25 cellular contexts compared by ENCODE assay signal in the genomic region with DNA sequence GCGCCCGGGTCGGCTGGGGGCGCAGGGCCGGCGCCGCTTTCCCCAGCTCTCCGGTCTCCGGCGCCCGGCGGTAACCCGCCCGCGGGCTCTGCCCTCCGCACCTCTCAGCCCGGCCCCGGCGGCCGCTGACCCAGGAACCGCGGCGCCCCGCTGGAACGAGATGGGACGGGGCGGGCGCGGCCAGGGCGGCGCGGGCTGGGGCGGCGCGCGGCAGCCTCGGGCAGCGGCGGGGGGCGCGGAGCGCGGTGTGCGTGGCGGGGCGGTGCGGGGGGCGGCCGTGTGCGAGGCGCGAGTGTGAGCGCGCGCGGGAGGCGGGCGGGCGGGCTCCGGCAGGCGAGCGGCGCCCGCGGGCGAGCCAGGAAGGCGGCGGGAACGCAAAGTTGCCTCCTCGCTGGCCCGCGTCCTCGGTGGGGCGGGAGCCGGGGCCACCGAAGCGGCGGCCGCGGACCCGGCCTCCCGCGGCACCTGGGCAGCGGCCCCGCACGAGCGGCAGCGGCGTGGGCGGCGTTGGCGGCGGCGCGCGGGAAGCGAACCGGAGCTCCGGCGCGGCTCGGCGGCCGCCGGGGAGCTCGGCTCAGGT. TPM values are rescaled to one million over a fixed set of nuclear protein-coding genes. Genes with fewer than 3 reads are reported as not detected.
DNase-seq lines count a peak whose midpoint lies in the region; ATAC-seq and TF ChIP-seq lines count a peak whose summit lies in the region.
"Had no signal": no experiment of that assay in that cellular context is flagged by ENCODE, and none has a peak within 500 bp of the region (broad histone marks: within the 10 kb centered on the region; RNA-seq: fewer than 3 reads in every experiment).

No MANE protein-coding gene starts in this region.

- WGBS in right cardiac atrium: 3% methylated on average over 106 of the region's 106 CpGs
- 1% methylated on average over 106 of the region's 106 CpGs for WGBS in ectodermal cell, 2 experiments

- TF ChIP-seq CTCF in neural progenitor cell (IDR thresholded peaks at IDR 0.05) (no peak), vagina (IDR thresholded peaks at IDR 0.05) (no peak)

- no peak overlapping the region for H2AFZ ChIP-seq in neural progenitor cell (replicated peaks)

- peaks cover 31% of the 10 kb centered on the region for H3K4me1 Mint-ChIP-seq in neural progenitor cell

- peaks cover 58% of the 10 kb centered on the region for H3K27me3 Mint-ChIP-seq in neural progenitor cell (ENCODE audit: insufficient read depth, low read depth)

- H3K27me3 ChIP-seq in right cardiac atrium (ENCODE audit: control insufficient read depth, insufficient read depth): no peaks in the 10 kb centered on the region
- peaks cover 81% of the 10 kb centered on the region for H3K27me3 ChIP-seq in ectodermal cell (ENCODE audit: control insufficient read depth, insufficient read depth, low read length, poor library complexity, severe bottlenecking)
- H3K27me3 ChIP-seq in neural progenitor cell: peaks cover 96% of the 10 kb centered on the region
- peaks cover 7% of the 10 kb centered on the region for H3K27me3 ChIP-seq in vagina

- no peak for TF ChIP-seq POLR2A in vagina (IDR thresholded peaks at IDR 0.05)

- no peak overlapping the region for H3K27ac ChIP-seq in right cardiac atrium (ENCODE audit: low read length)
- H3K27ac ChIP-seq in ectodermal cell (ENCODE audit: insufficient read depth, low read depth, low read length, poor library complexity, severe bottlenecking): no peak overlapping the region
- H3K27ac ChIP-seq in neural progenitor cell: no peak overlapping the region
- peak overlapping the region; percentile 90 for H3K27ac ChIP-seq in vagina
- H3K27ac ChIP-seq: brain microvascular endothelial cell, colonic mucosa, WERI-Rb-1 had no signal

- ATAC-seq in right cardiac atrium: no peak
- ATAC-seq in left ventricle myocardium superior: no peak

- no peak overlapping the region for H3K27ac Mint-ChIP-seq in neural progenitor cell
- H3K27ac Mint-ChIP-seq: nephron had no signal

- H3F3A ChIP-seq in neural progenitor cell (ENCODE audit: low read depth): peaks cover 7% of the 10 kb centered on the region

- H3K4me3 ChIP-seq in right cardiac atrium (ENCODE audit: low read length) (peak overlapping the region; percentile 35), ectodermal cell (ENCODE audit: insufficient read depth, low read depth, low read length) (peak overlapping the region; percentile 40), neural progenitor cell (peak overlapping the region; percentile 43), vagina (peak overlapping the region; percentile 62 to 82)

- intact Hi-C loops in right cardiac atrium (cut with DNase I) (no loop called here), left ventricle myocardium superior (cut with micrococcal nuclease) (no loop called here), vagina (cut with DNase I) (loop anchor here (2.0 to 10.0 kb wide), 2 partner anchors 196 to 716 kb away; no protein-coding TSS in a partner anchor)

- H3K36me3 ChIP-seq in ectodermal cell (ENCODE audit: control insufficient read depth, insufficient read depth, low read length): no peaks in the 10 kb centered on the region
- H3K36me3 ChIP-seq in neural progenitor cell: no peaks in the 10 kb centered on the region
- no peaks in the 10 kb centered on the region for H3K36me3 ChIP-seq in vagina
- H3K36me3 ChIP-seq: brain microvascular endothelial cell, colonic mucosa, thyroid gland, WERI-Rb-1 had no signal

- H3K9me3 ChIP-seq in right cardiac atrium (ENCODE audit: control insufficient read depth, low read length): peaks cover 7% of the 10 kb centered on the region
- H3K9me3 ChIP-seq in ectodermal cell (ENCODE audit: control insufficient read depth, low read length): no peaks in the 10 kb centered on the region
- no peaks in the 10 kb centered on the region for H3K9me3 ChIP-seq in neural progenitor cell (ENCODE audit: low read depth)
- peaks cover 7% of the 10 kb centered on the region for H3K9me3 ChIP-seq in vagina
- H3K9me3 ChIP-seq: colonic mucosa, thyroid gland had no signal

- H3K4me1 ChIP-seq in right cardiac atrium (ENCODE audit: control insufficient read depth, insufficient read depth, low read length) (no peaks in the 10 kb centered on the region), ectodermal cell (ENCODE audit: control insufficient read depth, insufficient read depth, low read length) (peaks cover 22% of the 10 kb centered on the region), neural progenitor cell (peaks cover 18% of the 10 kb centered on the region), vagina (peaks cover 54% of the 10 kb centered on the region)
- H3K4me1 ChIP-seq: colonic mucosa, thyroid gland had no signal

- no peak overlapping the region for H3K4me3 Mint-ChIP-seq in neural progenitor cell

- peaks cover 7% of the 10 kb centered on the region for H3K9me3 Mint-ChIP-seq in neural progenitor cell

- DNase-seq in right cardiac atrium (peak in 1 of 3 donors; percentile 5), left ventricle myocardium superior (no peak), neural progenitor cell (ENCODE audit: low spot score) (no peak), vagina (ENCODE audit: extremely low spot score in 2 of 2) (no peak), NCI-H510A treated with DMSO at 0.1 percent for 48 hours (lab: John Stamatoyannopoulos, UW) (no peak), 8988T (no peak)
- no peak for DNase-seq in activated naive CD4-positive, alpha-beta T cell treated with Interleukin-2 at 50 U/mL for 16 hours
- DNase-seq: activated CD4-positive, alpha-beta T cell treated with anti-CD3 and anti-CD28 coated beads, Interleukin-2, amount 50 U/mL, for 4 hours; activated CD8-positive, alpha-beta memory T cell treated with anti-CD3 and anti-CD28 coated beads, Interleukin-2, amount 50 U/mL, for 48 hours; activated gamma-delta T cell; brain microvascular endothelial cell; HCEC 1CT; KBM-7; NCI-H1436; NK-92 treated with Interleukin-12 subunit alpha and Interleukin-12 subunit beta, amount 100 ng/mL, for 24 hours; stimulated activated CD4-positive, alpha-beta T cell treated with anti-CD3 and anti-CD28 coated beads, Interleukin-2, amount 100 ng/mL, for 48 hours; stimulated activated naive CD4-positive, alpha-beta T cell; T-helper 2 cell; thyroid gland had no signal

- H3K4me2 ChIP-seq in neural progenitor cell: no peak overlapping the region

- no peaks in the 10 kb centered on the region for H3K79me2 ChIP-seq in neural progenitor cell (ENCODE audit: low read depth)

- H3K36me3 Mint-ChIP-seq in neural progenitor cell: no peaks in the 10 kb centered on the region

- peaks cover 56% of the 10 kb centered on the region for H4K20me1 ChIP-seq in neural progenitor cell (ENCODE audit: low read depth)

- no peak overlapping the region for H3K9ac ChIP-seq in neural progenitor cell

RNA-seq across cellular contexts. Expression of a gene that starts 0.7 kb away (rescaled TPM):
- total RNA-seq in right cardiac atrium: under 1 TPM in 1 of 4 donors, not detected in 3; 0.17 TPM
- 0.34 TPM for polyA plus RNA-seq in right cardiac atrium
- 0.15 TPM for total RNA-seq in left ventricle myocardium superior
- 1.7 TPM for polyA plus RNA-seq in ectodermal cell (2013, experiment 1 of 4)
- 2.4 TPM for polyA plus RNA-seq in ectodermal cell (2013, experiment 2 of 4)
- polyA plus RNA-seq in ectodermal cell (2013, experiment 3 of 4): 2.0 TPM
- polyA plus RNA-seq in ectodermal cell (2013, experiment 4 of 4): 2.4 TPM
- total RNA-seq in neural progenitor cell (ENCODE audit: low replicate concordance): 0.90 and 3.3 TPM in 2 replicates
- total RNA-seq in vagina: 52.1 TPM
- total RNA-seq: pulmonary artery endothelial cell had no signal
- polyA plus RNA-seq: BJ had no signal

Comparison
In these comparisons a context has a peak if more than half of its experiments do, and no peak if none do; other contexts are left out.
1. RNA of a gene that starts 0.7 kb away (total RNA-seq): 52.1 TPM in vagina (single experiment); 0.90 to 3.3 TPM in neural progenitor cell, 0.15 TPM in left ventricle myocardium superior (single experiment) and 0.17 TPM in right cardiac atrium; every median in the first group is over 10 times any median in the second.
2. Peak in every context shown above with its lines, with median percentiles within 50 percentile points of each other: H3K4me3 ChIP-seq.